10 cellular contexts compared by ENCODE assay signal in the genomic region with DNA sequence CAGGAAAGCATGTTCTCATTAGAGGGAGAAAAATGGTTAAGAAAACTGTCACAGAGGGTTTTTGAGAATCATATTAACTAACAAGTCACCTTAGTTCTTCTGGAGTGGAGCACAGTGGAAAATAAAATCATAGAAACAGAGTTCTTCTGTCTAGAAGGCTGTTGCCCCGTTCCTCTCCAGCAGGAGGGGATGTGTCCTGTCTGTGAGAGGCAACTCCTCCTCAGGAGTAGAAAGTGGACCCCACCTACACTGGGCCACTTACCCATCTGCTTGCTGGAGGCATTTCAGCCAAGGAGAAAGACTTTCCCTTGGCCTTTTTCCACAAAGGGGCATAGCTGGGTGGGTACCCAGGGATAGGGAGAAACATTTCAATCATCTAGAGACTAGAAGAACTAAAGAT.
DNase-seq lines count a peak whose midpoint lies in the region; ATAC-seq and TF ChIP-seq lines count a peak whose summit lies in the region.
"Had no signal": no experiment of that assay in that cellular context is flagged by ENCODE, and none has a peak within 500 bp of the region (broad histone marks: within the 10 kb centered on the region; RNA-seq: fewer than 3 reads in every experiment).

No MANE protein-coding gene starts in this region.

- no peaks in the 10 kb centered on the region for H3K36me3 ChIP-seq in stomach
- H3K36me3 ChIP-seq in tibial artery, result no peaks in the 10 kb centered on the region

- peaks cover 12% of the 10 kb centered on the region for H3K27me3 Mint-ChIP-seq in activated B cell treated with CpG ODN at 0.5 μM for 24 hours

- 52 to 87% (median 75%) methylated on average over 1 of the region's 1 CpG for WGBS in stomach, 5 donors

- no peak overlapping the region for H3K27ac Mint-ChIP-seq in activated B cell treated with CpG ODN at 0.5 μM for 24 hours
- H3K27ac Mint-ChIP-seq: nephron had no signal

- intact Hi-C loops in activated B cell treated with CpG ODN at 0.5 μM for 24 hours (cut with micrococcal nuclease), result loop anchor here (1.0 to 5.0 kb wide), 4 partner anchors 61 to 689 kb away; no protein-coding TSS in a partner anchor
- intact Hi-C loops in stomach (cut with DNase I; ENCODE audit: low total_unique reads), result loop anchor here (10.0 kb wide), 1 partner anchor 293 kb away; no protein-coding TSS in a partner anchor
- intact Hi-C loops in tibial artery (cut with DNase I; ENCODE audit: low total_unique reads), result no loop called here

- H3K4me1 Mint-ChIP-seq in activated B cell treated with CpG ODN at 0.5 μM for 24 hours, result peaks cover 11% of the 10 kb centered on the region

- TF ChIP-seq POLR2A in stomach (IDR thresholded peaks at IDR 0.05), result no peak

- no peaks in the 10 kb centered on the region for H3K9me3 Mint-ChIP-seq in activated B cell treated with CpG ODN at 0.5 μM for 24 hours
- H3K9me3 Mint-ChIP-seq: nephron had no signal

- no peak overlapping the region for H3K4me3 Mint-ChIP-seq in activated B cell treated with CpG ODN at 0.5 μM for 24 hours
- H3K4me3 Mint-ChIP-seq: nephron had no signal

- POLR2A ChIA-PET in activated B cell treated with CpG ODN at 0.5 μM for 24 hours (lab: Charles Lee), result no interaction called here

- no peak for TF ChIP-seq EP300 in stomach (IDR thresholded peaks at IDR 0.05)

- H3K4me1 ChIP-seq in stomach (peaks cover 0 to 8% (median 4%) of the 10 kb centered on the region in 4 donors), tibial artery (peaks cover 0 to 32% (median 3%) of the 10 kb centered on the region in 4 donors)

- CTCF ChIA-PET in activated B cell treated with CpG ODN at 0.5 μM for 24 hours (lab: Charles Lee), result interaction anchor here (2.6 to 2.8 kb wide), 2 partner anchors 60 to 296 kb away, joined by 11 to 27 read pairs; no protein-coding TSS in a partner anchor

- ATAC-seq in GM19328 (IDR thresholded peaks at IDR 0.05; ENCODE audit: unreplicated experiment) (peak; percentile 75), HG03558 (IDR thresholded peaks at IDR 0.05; ENCODE audit: extremely low read depth, unreplicated experiment) (peak; percentile 57), activated B cell treated with CpG ODN at 0.5 μM for 24 hours (ENCODE audit: low read depth) (peak; percentile 61)

- peak; percentile 78 for DNase-seq in COLO829 (ENCODE audit: low spot score)
- DNase-seq in activated B cell treated with CpG ODN at 0.5 μM for 24 hours, result no peak
- peak in 1 of 2 donors; percentile 56 for DNase-seq in foreskin fibroblast
- DNase-seq in stomach, result no peak
- no peak for DNase-seq in tibial artery
- DNase-seq in hypothalamus (lab: John Stamatoyannopoulos, UW), result no peak

- TF ChIP-seq CTCF in activated B cell treated with CpG ODN at 0.5 μM for 24 hours (IDR thresholded peaks at IDR 0.05) (no peak), foreskin fibroblast (IDR thresholded peaks at IDR 0.05; ENCODE audit: low read depth, low read length) (peak; percentile 64), stomach (IDR thresholded peaks at IDR 0.05) (peak in 1 of 7 experiments; percentile 9), tibial artery (IDR thresholded peaks at IDR 0.05) (no peak)

- H3K9me3 ChIP-seq in stomach (no peaks in the 10 kb centered on the region), tibial artery (no peaks in the 10 kb centered on the region)

- H3K27ac ChIP-seq in stomach (no peak overlapping the region), tibial artery (no peak overlapping the region)
- H3K27ac ChIP-seq: SK-N-MC had no signal

- H3K36me3 Mint-ChIP-seq in activated B cell treated with CpG ODN at 0.5 μM for 24 hours (ENCODE audit: low read depth), result no peaks in the 10 kb centered on the region

- H3K27me3 ChIP-seq in stomach (no peaks in the 10 kb centered on the region), tibial artery (no peaks in the 10 kb centered on the region)

- no peak overlapping the region for H3K4me3 ChIP-seq in foreskin fibroblast (ENCODE audit: low read depth in 1 of 2, low read length in 2 of 2)
- H3K4me3 ChIP-seq in stomach, result no peak overlapping the region
- H3K4me3 ChIP-seq in tibial artery, result no peak overlapping the region
- H3K4me3 ChIP-seq: SK-N-MC had no signal
